ENCODE assay signal across 8 cellular contexts in the genomic region with DNA sequence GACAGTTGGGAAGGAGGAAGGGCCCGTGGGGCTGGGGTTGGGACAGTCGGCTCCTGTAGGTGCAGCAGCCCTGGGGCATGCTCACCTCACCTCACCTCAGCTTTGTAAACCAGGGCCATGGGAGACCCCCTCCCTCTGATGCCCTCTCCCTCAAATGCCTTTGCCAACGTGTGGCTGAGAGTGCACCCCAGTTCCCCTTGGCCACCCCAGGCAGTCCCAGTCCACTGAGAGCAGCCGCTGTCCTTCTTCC. TPM values are rescaled to one million over a fixed set of nuclear protein-coding genes. Genes with fewer than 3 reads are reported as not detected.
A peak's percentile ranks its signal among the peaks of the same experiment; 100 is the strongest.
DNase-seq lines count a peak whose midpoint lies in the region; ATAC-seq, FAIRE-seq and TF ChIP-seq lines count a peak whose summit lies in the region.

No MANE protein-coding gene starts in this region.

- DNase-seq in GM12892 (ENCODE audit: insufficient read length) (no peak), esophagus muscularis mucosa (ENCODE audit: extremely low spot score) (no peak), GF-D8 (lab: John Stamatoyannopoulos, UW) (no peak), NCI-H748 treated with DMSO at 0.1 percent for 48 hours (lab: John Stamatoyannopoulos, UW) (no peak)

- H3K27me3 ChIP-seq in esophagus muscularis mucosa (no peaks in the 10 kb centered on the region), rectal smooth muscle tissue (ENCODE audit: control insufficient read depth, insufficient read depth, low read length) (no peaks in the 10 kb centered on the region)

- no peak for TF ChIP-seq CTCF in esophagus muscularis mucosa (IDR thresholded peaks at IDR 0.05)

- intact Hi-C loops in esophagus muscularis mucosa (cut with DNase I), result loop anchor here (5.0 to 10.0 kb wide), 2 partner anchors 36 to 54 kb away; a partner anchor contains a TSS

- FAIRE-seq in GM12892 (lab: Jason Lieb, UNC), result no peak

- H3K9me3 ChIP-seq in esophagus muscularis mucosa, result no peaks in the 10 kb centered on the region

- H3K36me3 ChIP-seq in esophagus muscularis mucosa, result peaks cover 0 to 10% (median 1%) of the 10 kb centered on the region in 4 donors
- H3K36me3 ChIP-seq in rectal smooth muscle tissue (ENCODE audit: control insufficient read depth, insufficient read depth, low read length), result peaks cover 8% of the 10 kb centered on the region

- H3K27ac ChIP-seq in esophagus muscularis mucosa (replicated peaks in 1 of 4), result peak overlapping the region; percentile 97 to 99 (median 99)
- H3K27ac ChIP-seq in rectal smooth muscle tissue (ENCODE audit: low read depth, low read length), result peak overlapping the region; percentile 100

- peaks cover 52 to 66% (median 65%) of the 10 kb centered on the region in 4 donors for H3K4me1 ChIP-seq in esophagus muscularis mucosa
- peaks cover 54% of the 10 kb centered on the region for H3K4me1 ChIP-seq in rectal smooth muscle tissue (ENCODE audit: control insufficient read depth, insufficient read depth, low read length)

- TF ChIP-seq POLR2A in GM12892 (IDR thresholded peaks at IDR 0.05; ENCODE audit: low read depth, low read length) (peak; percentile 47; the same call in 1 of the 2 replicates), Raji (IDR thresholded peaks at IDR 0.05; ENCODE audit: insufficient read depth, low read depth, low read length) (peak; percentile 78; the same call in 1 of the 2 replicates), esophagus muscularis mucosa (IDR thresholded peaks at IDR 0.05; ENCODE audit: low read depth) (peak; percentile 38)

- ATAC-seq in HG03565 (IDR thresholded peaks at IDR 0.05; ENCODE audit: unreplicated experiment), result no peak
- no peak for ATAC-seq in HG02610 (IDR thresholded peaks at IDR 0.05; ENCODE audit: unreplicated experiment)

- WGBS in esophagus muscularis mucosa, result 4% methylated on average over 4 of the region's 4 CpGs

- H3K4me3 ChIP-seq in esophagus muscularis mucosa (peak overlapping the region; percentile 71 to 81 (median 74)), rectal smooth muscle tissue (ENCODE audit: low read length) (peak overlapping the region; percentile 55)

- TF ChIP-seq EP300 in esophagus muscularis mucosa (IDR thresholded peaks at IDR 0.05), result no peak

- H3K9ac ChIP-seq in rectal smooth muscle tissue (ENCODE audit: low read length), result peak overlapping the region; percentile 85

RNA-seq across cellular contexts. Expression of a gene that starts 4.2 kb away (rescaled TPM):
- polyA plus RNA-seq in GM12892 (2012; ENCODE audit: missing spikeins), result 678 TPM
- 100 to 1,000 TPM in 2 of 4 donors, 10 to 100 TPM in 2; 42.8 to 181 (median 96.0) TPM for total RNA-seq in esophagus muscularis mucosa

RNA-seq across cellular contexts. Expression of a gene that starts 31.9 kb away (rescaled TPM):
- polyA plus RNA-seq in GM12892 (2012; ENCODE audit: missing spikeins), result 11.2 TPM
- 10 to 100 TPM; 30.4 to 37.3 (median 34.7) TPM for total RNA-seq in esophagus muscularis mucosa

RNA-seq across cellular contexts. Expression of a gene that starts 35.9 kb away (rescaled TPM):
- polyA plus RNA-seq in GM12892 (2012; ENCODE audit: missing spikeins), result 17.9 TPM
- 10 to 100 TPM in 1 of 4 donors, 1 to 10 TPM in 3; 4.6 to 11.3 (median 5.9) TPM for total RNA-seq in esophagus muscularis mucosa
